In genomic region chr3:136048068-136048467, GRCh38 we compare ENCODE assay signal across 23 cellular contexts.
"Had no signal": no experiment of that assay in that cellular context is flagged by ENCODE, and none has a peak within 500 bp of the region (broad histone marks: within the 10 kb centered on the region; RNA-seq: fewer than 3 reads in every experiment).

No MANE protein-coding gene starts in this region.

- H3K4me1 Mint-ChIP-seq: mesothelial cell of epicardium had no signal

- H3K4me3 Mint-ChIP-seq: dendritic cell treated with granulocyte-macrophage colony-stimulating factor and Interleukin-4, amounts not matched to agents 40 ng/mL and 50 ng/mL, for 4 days; mesothelial cell of epicardium had no signal

- ATAC-seq: esophagus mucosa, heart right ventricle, left cardiac atrium, left lung, left ventricle myocardium superior, lower lobe of right lung, mucosa of descending colon had no signal

- DNase-seq: colonic mucosa; cortex of kidney; dorsolateral prefrontal cortex; effector CD4-positive, alpha-beta T cell; effector memory CD4-positive, alpha-beta T cell; erythroblast; esophagus squamous epithelium; foreskin fibroblast; foreskin melanocyte; gastrocnemius medialis; glutamatergic neuron; head of caudate nucleus; heart right ventricle; hippocampal formation; left cardiac atrium; left lung; left ventricle myocardium superior; lower lobe of right lung; mesenchymal stem cell; mucosa of descending colon had no signal

- H3K27ac Mint-ChIP-seq: dendritic cell treated with granulocyte-macrophage colony-stimulating factor and Interleukin-4, amounts not matched to agents 40 ng/mL and 50 ng/mL, for 4 days; mesothelial cell of epicardium had no signal

- H3K27me3 Mint-ChIP-seq: dendritic cell treated with granulocyte-macrophage colony-stimulating factor and Interleukin-4, amounts not matched to agents 40 ng/mL and 50 ng/mL, for 4 days had no signal

- H3K9me3 Mint-ChIP-seq: dendritic cell treated with granulocyte-macrophage colony-stimulating factor and Interleukin-4, amounts not matched to agents 40 ng/mL and 50 ng/mL, for 4 days; mesothelial cell of epicardium had no signal
